In the genomic region with DNA sequence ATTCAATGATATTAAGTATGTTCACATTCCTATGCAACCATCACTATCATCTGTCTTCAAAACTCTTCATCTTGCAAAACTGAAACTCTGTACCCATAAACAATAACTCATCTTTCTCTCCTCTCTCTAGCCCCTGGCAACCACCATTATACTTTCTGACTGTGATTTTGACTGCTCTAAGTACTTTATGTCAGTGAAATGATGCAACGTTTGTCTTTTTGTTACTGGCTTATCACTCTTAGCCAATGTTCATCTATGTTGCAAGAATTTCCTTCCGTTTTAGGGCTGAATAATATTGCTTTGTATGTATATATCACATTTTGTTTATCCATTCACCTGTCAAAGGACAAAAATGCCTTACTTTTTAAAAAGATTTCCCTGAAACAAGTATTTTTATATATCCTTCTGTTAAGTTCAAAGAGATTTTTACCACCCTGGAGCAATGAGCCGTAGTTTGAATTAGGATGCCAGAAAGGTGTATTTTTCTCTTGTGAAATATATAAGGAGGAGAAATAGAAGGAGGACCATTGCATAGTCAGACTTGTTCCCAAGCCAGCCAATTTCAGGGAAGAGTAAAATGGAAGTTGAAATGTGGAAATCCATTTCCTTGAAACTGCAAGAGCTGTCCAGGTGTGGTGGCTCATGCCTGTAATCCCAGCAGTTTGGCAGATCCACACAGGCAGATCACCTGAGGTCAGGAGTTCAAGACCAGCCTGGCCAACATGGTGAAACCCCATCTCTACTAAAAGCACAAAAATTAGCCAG, we compare ENCODE assay signal across 14 cellular contexts. TPM values are rescaled to one million over a fixed set of nuclear protein-coding genes. Genes with fewer than 3 reads are reported as not detected.
A peak's percentile ranks its signal among the peaks of the same experiment; 100 is the strongest.
DNase-seq lines count a peak whose midpoint lies in the region; ATAC-seq and TF ChIP-seq lines count a peak whose summit lies in the region.
"Had no signal": no experiment of that assay in that cellular context is flagged by ENCODE, and none has a peak within 500 bp of the region (broad histone marks: within the 10 kb centered on the region; RNA-seq: fewer than 3 reads in every experiment).

No MANE protein-coding gene starts in this region.

- POLR2A ChIA-PET in MCF 10A (lab: Yijun Ruan, JAX) = interaction anchor here (0.6 to 1.5 kb wide), 5 partner anchors 10 to 130 kb away, joined by 3 to 4 read pairs (median 3); no protein-coding TSS in a partner anchor

- DNase-seq in MCF 10A (ENCODE audit: unreplicated experiment) (peak; percentile 90), breast epithelium (ENCODE audit: low spot score in 2 of 2) (no peak), RWPE2 (ENCODE audit: low spot score) (no peak), epithelial cell of esophagus (ENCODE audit: low read depth) (peak; percentile 88), upper lobe of right lung (no peak), NCI-H526 (lab: John Stamatoyannopoulos, UW) (no peak), mesothelial cell of epicardium (ENCODE audit: low spot score in 2 of 2, unreplicated experiment in 2 of 2) (no peak)
- DNase-seq: activated CD4-positive, alpha-beta T cell treated with anti-CD3 and anti-CD28 coated beads for 48 hours; NCI-H2081 had no signal

- no peaks in the 10 kb centered on the region for H3K4me1 ChIP-seq in breast epithelium
- H3K4me1 ChIP-seq in RWPE2 (ENCODE audit: insufficient read depth, poor library complexity, severe bottlenecking) = peaks cover 27% of the 10 kb centered on the region
- peaks cover 9% of the 10 kb centered on the region for H3K4me1 ChIP-seq in upper lobe of right lung

- H3K4me1 Mint-ChIP-seq in MCF 10A (ENCODE audit: insufficient read depth, unreplicated experiment) (peaks cover 10% of the 10 kb centered on the region), mesothelial cell of epicardium (no peaks in the 10 kb centered on the region)

- H3K4me3 ChIP-seq in breast epithelium = no peak overlapping the region
- H3K4me3 ChIP-seq in RWPE2 (ENCODE audit: severe bottlenecking) = no peak overlapping the region
- no peak overlapping the region for H3K4me3 ChIP-seq in epithelial cell of esophagus (ENCODE audit: low read length)
- H3K4me3 ChIP-seq in upper lobe of right lung = no peak overlapping the region
- H3K4me3 ChIP-seq: BLaER1 had no signal

- no peak for TF ChIP-seq POLR2A in breast epithelium (IDR thresholded peaks at IDR 0.05)

- H3K9me3 Mint-ChIP-seq in MCF 10A (ENCODE audit: unreplicated experiment) = no peaks in the 10 kb centered on the region
- H3K9me3 Mint-ChIP-seq in mesothelial cell of epicardium = no peaks in the 10 kb centered on the region
- H3K9me3 Mint-ChIP-seq: type B pancreatic cell had no signal

- intact Hi-C loops in MCF 10A (cut with micrococcal nuclease) = no loop called here
- intact Hi-C loops in breast epithelium (cut with DNase I; ENCODE audit: low total_unique reads) = no loop called here
- intact Hi-C loops in upper lobe of right lung (cut with DNase I) = no loop called here

- peak overlapping the region; percentile 3 for H3K4me3 Mint-ChIP-seq in MCF 10A (ENCODE audit: unreplicated experiment)
- H3K4me3 Mint-ChIP-seq in mesothelial cell of epicardium = no peak overlapping the region
- H3K4me3 Mint-ChIP-seq: brain, type B pancreatic cell had no signal

- H3K9me3 ChIP-seq in breast epithelium (no peaks in the 10 kb centered on the region), RWPE2 (ENCODE audit: severe bottlenecking) (no peaks in the 10 kb centered on the region), upper lobe of right lung (no peaks in the 10 kb centered on the region)
- H3K9me3 ChIP-seq: BLaER1 had no signal

- ATAC-seq in RWPE2 (ENCODE audit: low read depth) = peak; percentile 47
- peak; percentile 5 for ATAC-seq in upper lobe of right lung
- ATAC-seq in GM19395 (IDR thresholded peaks at IDR 0.05; ENCODE audit: unreplicated experiment) = no peak

- H3K27ac ChIP-seq in breast epithelium = no peak overlapping the region
- peak overlapping the region; percentile 45 for H3K27ac ChIP-seq in RWPE2 (ENCODE audit: poor library complexity, severe bottlenecking)
- no peak overlapping the region for H3K27ac ChIP-seq in upper lobe of right lung
- H3K27ac ChIP-seq: BLaER1 had no signal

- CTCF ChIA-PET in MCF 10A (lab: Yijun Ruan, JAX) = no interaction called here

- H3K36me3 Mint-ChIP-seq in MCF 10A (ENCODE audit: insufficient read depth, unreplicated experiment) = peaks cover 3% of the 10 kb centered on the region
- no peaks in the 10 kb centered on the region for H3K36me3 Mint-ChIP-seq in mesothelial cell of epicardium
- H3K36me3 Mint-ChIP-seq: brain, type B pancreatic cell had no signal

- no peaks in the 10 kb centered on the region for H3K27me3 Mint-ChIP-seq in MCF 10A (ENCODE audit: insufficient read depth, unreplicated experiment)
- H3K27me3 Mint-ChIP-seq in mesothelial cell of epicardium (ENCODE audit: low read depth) = peaks cover 4% of the 10 kb centered on the region

- no peaks in the 10 kb centered on the region for H3K36me3 ChIP-seq in breast epithelium
- no peaks in the 10 kb centered on the region for H3K36me3 ChIP-seq in RWPE2 (ENCODE audit: low read depth)
- H3K36me3 ChIP-seq in upper lobe of right lung = no peaks in the 10 kb centered on the region
- H3K36me3 ChIP-seq: BLaER1 had no signal

- BruUV-seq in MCF 10A (replicated peaks; lab: Mats Ljungman, UMichigan) = no TSS peak

- TF ChIP-seq CTCF in MCF 10A (IDR thresholded peaks at IDR 0.05; ENCODE audit: unreplicated experiment) = no peak
- TF ChIP-seq CTCF in breast epithelium (IDR thresholded peaks at IDR 0.05) = no peak
- no peak for TF ChIP-seq CTCF in RWPE2 (IDR thresholded peaks at IDR 0.05; ENCODE audit: poor library complexity, severe bottlenecking)
- no peak for TF ChIP-seq CTCF in epithelial cell of esophagus (IDR thresholded peaks at IDR 0.05; ENCODE audit: insufficient read depth, low read depth, low read length, missing control alignments)
- TF ChIP-seq CTCF in upper lobe of right lung (IDR thresholded peaks at IDR 0.05) = no peak
- no peak for TF ChIP-seq CTCF in mesothelial cell of epicardium (IDR thresholded peaks at IDR 0.05; ENCODE audit: unreplicated experiment)

- H3K27me3 ChIP-seq in breast epithelium (no peaks in the 10 kb centered on the region), RWPE2 (ENCODE audit: insufficient read depth, poor library complexity, severe bottlenecking) (no peaks in the 10 kb centered on the region), upper lobe of right lung (no peaks in the 10 kb centered on the region)
- H3K27me3 ChIP-seq: BLaER1 had no signal

- no peak overlapping the region for H3K27ac Mint-ChIP-seq in MCF 10A (ENCODE audit: low read depth, unreplicated experiment)
- no peak overlapping the region for H3K27ac Mint-ChIP-seq in mesothelial cell of epicardium
- H3K27ac Mint-ChIP-seq: brain, progenitor cell of endocrine pancreas, type B pancreatic cell had no signal

RNA-seq across cellular contexts. Expression of a gene that starts 4.0 kb away (rescaled TPM):
- total RNA-seq in MCF 10A (2022) (11.6 and 14.1 TPM in 2 replicates), breast epithelium (1 to 10 TPM; 3.7 to 5.9 (median 3.7) TPM), upper lobe of right lung (5.9 TPM), mesothelial cell of epicardium (0.27 to 0.65 TPM (median 0.52 TPM) in 3 replicates)

RNA-seq across cellular contexts. Expression of a gene that starts 5.5 kb away (rescaled TPM):
- total RNA-seq in MCF 10A (2022) (50.8 and 51.4 TPM in 2 replicates), breast epithelium (10 to 100 TPM; 17.4 to 40.8 (median 34.4) TPM), upper lobe of right lung (23.1 TPM), mesothelial cell of epicardium (16.8 to 21.6 TPM (median 19.9 TPM) in 3 replicates)

Comparison
In these comparisons a context has a peak if more than half of its experiments do, and no peak if none do; other contexts are left out.
1. DNase-seq: peak in MCF 10A (single experiment) and epithelial cell of esophagus (single experiment); none in breast epithelium (0 of 2), RWPE2 (single experiment), upper lobe of right lung (single experiment), NCI-H526 (0 of 2) and mesothelial cell of epicardium (0 of 2).